8 cellular contexts compared by ENCODE assay signal in the genomic region with DNA sequence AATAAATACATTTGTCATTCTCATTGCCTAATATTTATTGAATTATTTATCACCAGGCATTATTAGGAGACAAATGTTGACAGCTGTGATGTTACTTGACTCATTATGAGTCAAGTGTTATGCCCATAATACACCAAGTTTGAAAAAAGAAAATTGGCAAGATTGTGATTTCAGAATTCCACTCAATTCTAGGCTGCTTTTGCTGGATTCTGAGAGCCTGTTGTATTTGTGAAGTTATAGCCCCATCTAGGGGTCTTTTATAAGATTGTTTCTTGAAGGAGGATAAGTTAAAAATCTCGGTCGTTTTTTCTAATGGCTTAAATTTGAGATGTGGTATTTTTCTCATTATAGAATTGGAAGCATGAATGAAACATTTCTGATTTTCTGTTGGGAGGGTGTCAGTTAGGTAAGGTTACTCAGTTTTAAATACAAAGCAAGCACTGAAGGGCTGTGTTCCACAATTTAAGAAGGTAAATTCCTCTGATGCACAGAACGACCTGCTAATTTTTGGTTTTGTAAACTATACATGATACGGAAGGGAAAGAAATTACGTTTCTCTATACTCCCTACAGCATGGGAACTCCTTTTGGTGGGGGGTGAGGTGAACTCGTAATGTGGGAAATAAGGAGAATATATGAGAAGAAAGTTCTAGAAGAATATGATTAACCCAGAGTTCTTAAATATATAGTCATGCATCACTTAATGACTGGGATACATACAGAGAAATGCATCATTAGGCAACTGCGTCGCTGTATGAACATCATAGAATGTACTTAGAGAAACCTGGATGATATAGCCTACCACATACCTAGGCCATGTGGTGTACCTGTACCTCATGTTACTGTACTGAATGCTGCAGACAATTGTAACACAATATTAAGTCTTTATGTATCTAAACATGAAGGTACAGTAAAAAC. TPM values are rescaled to one million over a fixed set of nuclear protein-coding genes. Genes with fewer than 3 reads are reported as not detected.
DNase-seq lines count a peak whose midpoint lies in the region; ATAC-seq and TF ChIP-seq lines count a peak whose summit lies in the region.

No MANE protein-coding gene starts in this region.

- H3K27ac ChIP-seq in body of pancreas (no peak overlapping the region), upper lobe of left lung (no peak overlapping the region)

- no peaks in the 10 kb centered on the region for H3K9me3 ChIP-seq in body of pancreas
- no peaks in the 10 kb centered on the region for H3K9me3 ChIP-seq in upper lobe of left lung

- peaks cover 17% of the 10 kb centered on the region for H3K4me1 ChIP-seq in body of pancreas
- H3K4me1 ChIP-seq in upper lobe of left lung = no peaks in the 10 kb centered on the region

- in situ Hi-C loops in GM13976 (cut with MboI; ENCODE audit: low sequenced_read_pairs, unreplicated experiment) = loop anchor here (25.0 kb wide), 1 partner anchor 425 kb away; a partner anchor contains a TSS

- WGBS in body of pancreas, 2 donors = 31 to 37% methylated on average over 8 of the region's 8 CpGs
- 51 to 62% methylated on average over 8 of the region's 8 CpGs for WGBS in upper lobe of left lung, 2 donors

- no peak overlapping the region for H3K4me3 ChIP-seq in body of pancreas
- no peak overlapping the region for H3K4me3 ChIP-seq in kidney epithelial cell (ENCODE audit: low read depth, low read length)
- no peak overlapping the region for H3K4me3 ChIP-seq in upper lobe of left lung

- peak; percentile 21 for TF ChIP-seq CTCF in GM13976 (IDR thresholded peaks at IDR 0.05; ENCODE audit: borderline replicate concordance, control extremely low read depth, extremely low read depth, insufficient read depth, missing control alignments)
- peak; percentile 38 to 88 (median 78) for TF ChIP-seq CTCF in body of pancreas (IDR thresholded peaks at IDR 0.05)
- peak; percentile 33 for TF ChIP-seq CTCF in kidney epithelial cell (IDR thresholded peaks at IDR 0.05; ENCODE audit: insufficient read depth, low read length, poor library complexity, severe bottlenecking)
- TF ChIP-seq CTCF in upper lobe of left lung (IDR thresholded peaks at IDR 0.05) = peak; percentile 12 to 58 (median 46)

- intact Hi-C loops in body of pancreas (cut with DNase I) = loop anchor here (5.0 to 10.0 kb wide), 2 partner anchors 58 to 140 kb away; no protein-coding TSS in a partner anchor

- H3K36me3 ChIP-seq in body of pancreas (replicated peaks in 1 of 2; ENCODE audit: insufficient read depth in 1 of 2, low read depth in 2 of 2) (no peaks in the 10 kb centered on the region), kidney epithelial cell (ENCODE audit: control insufficient read depth, insufficient read depth, low read length) (no peaks in the 10 kb centered on the region), upper lobe of left lung (no peaks in the 10 kb centered on the region)

- no peaks in the 10 kb centered on the region for H3K27me3 ChIP-seq in body of pancreas
- H3K27me3 ChIP-seq in kidney epithelial cell (ENCODE audit: control insufficient read depth, insufficient read depth, low read length) = no peaks in the 10 kb centered on the region
- H3K27me3 ChIP-seq in upper lobe of left lung = no peaks in the 10 kb centered on the region

- ATAC-seq in body of pancreas (peak; percentile 68), upper lobe of left lung (ENCODE audit: low FRiP score in 2 of 2) (peak in 1 of 2 donors; percentile 80), HG03442 (IDR thresholded peaks at IDR 0.05; ENCODE audit: unreplicated experiment) (no peak)

- DNase-seq in AG08395 (ENCODE audit: low spot score) = peak; percentile 68
- peak; percentile 68 for DNase-seq in GM13976 (ENCODE audit: low spot score)
- peak; percentile 38 for DNase-seq in NCI-H2196 treated with DMSO at 0.1 percent for 48 hours (lab: John Stamatoyannopoulos, UW; ENCODE audit: unreplicated experiment)
- DNase-seq in body of pancreas = no peak
- no peak for DNase-seq in kidney epithelial cell (ENCODE audit: low read depth)
- DNase-seq in upper lobe of left lung = no peak
- no peak for DNase-seq in activated naive CD4-positive, alpha-beta T cell (lab: John Stamatoyannopoulos, UW)

- TF ChIP-seq POLR2A in body of pancreas (IDR thresholded peaks at IDR 0.05) = no peak
- no peak for TF ChIP-seq POLR2A in upper lobe of left lung (IDR thresholded peaks at IDR 0.05)

- no peak for TF ChIP-seq EP300 in upper lobe of left lung (IDR thresholded peaks at IDR 0.05)

RNA-seq across cellular contexts. Expression of a gene that starts 2.6 kb away (rescaled TPM):
- 1 to 10 TPM in 1 of 2 donors, not detected in 1; 2.3 TPM for total RNA-seq in body of pancreas
- total RNA-seq in kidney epithelial cell = 0.58 and 0.89 TPM in 2 replicates
- 1 to 10 TPM in 3 of 6 donors, under 1 TPM in 3; 0.44 to 4.2 (median 1.0) TPM for total RNA-seq in upper lobe of left lung

RNA-seq across cellular contexts. Expression of a gene that starts 32.6 kb away (rescaled TPM):
- 10 to 100 TPM; 14.3 to 29.7 TPM for total RNA-seq in body of pancreas
- total RNA-seq in kidney epithelial cell = 14.2 and 15.5 TPM in 2 replicates
- 10 to 100 TPM in 4 of 6 donors, 1 to 10 TPM in 2; 7.9 to 19.4 (median 11.2) TPM for total RNA-seq in upper lobe of left lung

Comparison
In these comparisons a context has a peak if more than half of its experiments do, and no peak if none do; other contexts are left out.
1. DNase-seq: peak in AG08395 (single experiment), GM13976 (single experiment) and NCI-H2196 treated with DMSO at 0.1 percent for 48 hours (single experiment); none in body of pancreas (0 of 4), kidney epithelial cell (single experiment), upper lobe of left lung (0 of 2) and activated naive CD4-positive, alpha-beta T cell (0 of 4).
2. CTCF ChIP-seq: peak in every context shown above with its lines; median percentile 78 in body of pancreas; 46 in upper lobe of left lung; 33 in kidney epithelial cell; 21 in GM13976.